8 cellular contexts compared by ENCODE assay signal in genomic region chr12:49094104-49094948, GRCh38. TPM values are rescaled to one million over a fixed set of nuclear protein-coding genes. Genes with fewer than 3 reads are reported as not detected.
DNase-seq lines count a peak whose midpoint lies in the region; ATAC-seq and TF ChIP-seq lines count a peak whose summit lies in the region.
"Had no signal": no experiment of that assay in that cellular context is flagged by ENCODE, and none has a peak within 500 bp of the region (broad histone marks: within the 10 kb centered on the region; RNA-seq: fewer than 3 reads in every experiment).

Gene DHH, minus strand, starts transcription at chr12:49094801. Its CDS starts 289 bp downstream, at chr12:49094512.

- H3K9ac ChIP-seq in PC-3 (ENCODE audit: low read length): no peak within 1 kb of the TSS
- H3K9ac ChIP-seq: KMS-11 had no signal

- peaks cover 22% of the 10 kb centered on the region for H3K4me1 ChIP-seq in PC-3 (ENCODE audit: insufficient read depth, low read length)
- H3K4me1 ChIP-seq in cardiac muscle cell (ENCODE audit: low read depth): peaks cover 8% of the 10 kb centered on the region
- H3K4me1 ChIP-seq in sigmoid colon: peaks cover 0 to 50% (median 46%) of the 10 kb centered on the region in 4 donors

- no peak for TF ChIP-seq POLR2A in sigmoid colon (IDR thresholded peaks at IDR 0.05)

- CTCF ChIA-PET in PC-3 (lab: Charles Lee): interaction anchor here (0.5 to 2.7 kb wide), 5 partner anchors 27 to 1647 kb away, joined by 3 to 10 read pairs (median 3); no protein-coding TSS in a partner anchor

- TF ChIP-seq EP300 in sigmoid colon (IDR thresholded peaks at IDR 0.05): no peak

- POLR2A ChIA-PET in PC-3 (lab: Charles Lee; ENCODE audit: unreplicated experiment): interaction anchor here (0.7 kb wide), 1 partner anchor 36 kb away, joined by 4 read pairs; the partner anchor contains the start of gene TUBA1B

- no peaks in the 10 kb centered on the region for H3F3A ChIP-seq in PC-3 (ENCODE audit: low read length, unreplicated experiment)

- TF ChIP-seq CTCF in HFF-Myc (IDR thresholded peaks at IDR 0.05; ENCODE audit: low read depth, low read length, missing control alignments) (no peak), PC-3 (conservative IDR thresholded peaks at IDR 0.05; ENCODE audit: low read depth, low read length) (no peak), cardiac muscle cell (IDR thresholded peaks at IDR 0.05; ENCODE audit: low read depth, low read length) (no peak), sigmoid colon (IDR thresholded peaks at IDR 0.05) (no peak)

- no peaks in the 10 kb centered on the region for H3K36me3 ChIP-seq in PC-3 (ENCODE audit: low read depth, low read length)
- H3K36me3 ChIP-seq in cardiac muscle cell: peaks cover 6% of the 10 kb centered on the region
- H3K36me3 ChIP-seq in sigmoid colon: peaks cover 0 to 35% (median 21%) of the 10 kb centered on the region in 4 donors

- H3K9me3 ChIP-seq in PC-3 (ENCODE audit: low read length): no peaks in the 10 kb centered on the region
- no peaks in the 10 kb centered on the region for H3K9me3 ChIP-seq in cardiac muscle cell (ENCODE audit: low read depth)
- no peaks in the 10 kb centered on the region for H3K9me3 ChIP-seq in sigmoid colon

- intact Hi-C loops in PC-3 (cut with micrococcal nuclease): loop anchor here (2.0 kb wide), 1 partner anchor 14 kb away; no protein-coding TSS in a partner anchor
- intact Hi-C loops in sigmoid colon (cut with DNase I): no loop called here

- H3K27ac ChIP-seq in PC-3 (ENCODE audit: low read length) (no peak within 1 kb of the TSS), cardiac muscle cell (no peak within 1 kb of the TSS), sigmoid colon (peak within 1 kb of the TSS in 1 of 4 donors; percentile 2)
- H3K27ac ChIP-seq: KMS-11 had no signal

- H3K4me3 ChIP-seq in HFF-Myc (replicated peaks; ENCODE audit: low read depth, low read length): 0 out of 2 replicates have a peak within 1 kb of the TSS, but pooled peaks have one; percentile 3
- peak within 1 kb of the TSS; percentile 54 for H3K4me3 ChIP-seq in PC-3 (ENCODE audit: low read length)
- peak within 1 kb of the TSS; percentile 13 for H3K4me3 ChIP-seq in cardiac muscle cell
- H3K4me3 ChIP-seq in sigmoid colon: peak within 1 kb of the TSS in 3 of 4 donors; percentile 15 to 34 (median 29)

- ATAC-seq in PC-3 (peak; percentile 25), HG02840 (IDR thresholded peaks at IDR 0.05; ENCODE audit: low FRiP score, unreplicated experiment) (no peak), GM18867 (IDR thresholded peaks at IDR 0.05; ENCODE audit: unreplicated experiment) (no peak)

- H3K27me3 ChIP-seq in PC-3 (ENCODE audit: low read length) (peaks cover 38% of the 10 kb centered on the region), cardiac muscle cell (peaks cover 65% of the 10 kb centered on the region), sigmoid colon (peaks cover 49 to 58% (median 52%) of the 10 kb centered on the region in 3 donors)

- H2AFZ ChIP-seq in PC-3 (ENCODE audit: low read length): peak within 1 kb of the TSS; percentile 29

- BruUV-seq in PC-3 (replicated peaks; lab: Mats Ljungman, UMichigan): no TSS peak

- 1 to 4% methylated on average over 49 of the region's 49 CpGs for WGBS in sigmoid colon, 2 donors

- no peaks in the 10 kb centered on the region for H3K79me2 ChIP-seq in PC-3 (ENCODE audit: low read length)

- no peak for DNase-seq in HFF-Myc (ENCODE audit: extremely low read depth, low read depth)
- DNase-seq in PC-3: peak; percentile 18
- peak; percentile 16 to 60 for DNase-seq in cardiac muscle cell (ENCODE audit: low read depth in 1 of 2, low spot score in 1 of 2)
- no peak for DNase-seq in sigmoid colon
- no peak for DNase-seq in stimulated activated CD4-positive, alpha-beta T cell treated with anti-CD3 and anti-CD28 coated beads, Interleukin-2, amount 100 ng/mL, for 24 hours

- H3K4me2 ChIP-seq in PC-3 (ENCODE audit: low read length): peak within 1 kb of the TSS; percentile 82
- H3K4me2 ChIP-seq: KMS-11 had no signal

- H3K9me2 ChIP-seq in PC-3 (replicated peaks; ENCODE audit: low read length): no peaks in the 10 kb centered on the region

- H4K20me1 ChIP-seq in PC-3 (ENCODE audit: low read length): no peaks in the 10 kb centered on the region

RNA-seq across cellular contexts. Expression of gene DHH, which starts in this region (rescaled TPM):
- total RNA-seq in PC-3 (2014; rRNA removed): 0.04 and 0.23 TPM in 2 replicates
- total RNA-seq in cardiac muscle cell: 0.36 TPM in 1 of 2 replicates, not detected in the other
- polyA plus RNA-seq in cardiac muscle cell: not detected in 2 replicates
- total RNA-seq in sigmoid colon: under 1 TPM in 2 of 4 donors, not detected in 2; 0.14 to 0.83 TPM
- under 1 TPM in 1 of 3 donors, not detected in 2; 0.63 TPM for polyA plus RNA-seq in sigmoid colon

Comparison
In these comparisons a context has a peak if more than half of its experiments do, and no peak if none do; other contexts are left out.
1. Peak in DNase-seq, ATAC-seq, H3K4me3 ChIP-seq and H3K4me2 ChIP-seq in PC-3; RNA of the gene not detected or under 1 TPM.
2. Peak in DNase-seq and H3K4me3 ChIP-seq in cardiac muscle cell; RNA of the gene not detected or under 1 TPM.
3. H3K4me3 ChIP-seq: peak in every context shown above with its lines; median percentile 54 in PC-3; 29 in sigmoid colon; 13 in cardiac muscle cell; 3 in HFF-Myc.